Comparison of ENCODE assay signal across 10 cellular contexts in the genomic region with DNA sequence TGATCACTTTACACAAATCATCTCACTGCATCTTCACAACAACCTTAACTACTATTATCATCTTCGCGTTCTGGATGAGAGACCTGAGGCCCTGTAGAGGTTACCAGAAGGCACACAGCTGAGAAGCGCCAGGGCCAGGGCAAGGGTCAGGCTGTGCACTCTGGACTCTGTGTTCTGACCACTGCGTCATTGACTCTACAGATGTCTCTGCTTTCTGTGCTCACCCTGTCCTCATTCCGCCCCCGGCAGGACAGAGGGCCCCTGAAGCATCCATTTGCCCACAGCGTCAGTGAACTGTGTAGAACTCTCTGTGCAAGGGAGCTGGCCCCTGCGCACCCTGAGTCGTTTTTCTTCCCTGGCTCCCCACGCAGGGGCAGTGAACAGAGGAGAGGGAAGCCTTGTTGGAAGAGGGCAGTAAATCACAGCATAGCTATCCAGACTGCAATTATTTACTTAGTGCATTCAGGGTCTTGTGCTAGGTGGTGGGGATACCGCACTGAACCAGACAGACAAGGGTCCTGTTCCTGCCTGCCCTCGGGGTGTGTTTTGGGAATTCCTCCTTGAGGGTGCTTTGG. TPM values are rescaled to one million over a fixed set of nuclear protein-coding genes. Genes with fewer than 3 reads are reported as not detected.
A peak's percentile ranks its signal among the peaks of the same experiment; 100 is the strongest.
DNase-seq lines count a peak whose midpoint lies in the region; ATAC-seq and TF ChIP-seq lines count a peak whose summit lies in the region.
"Had no signal": no experiment of that assay in that cellular context is flagged by ENCODE, and none has a peak within 500 bp of the region (broad histone marks: within the 10 kb centered on the region; RNA-seq: fewer than 3 reads in every experiment).

No MANE protein-coding gene starts in this region.

- DNase-seq in cardiac muscle cell (ENCODE audit: low read depth in 1 of 2, low spot score in 1 of 2), result no peak
- no peak for DNase-seq in cardiac septum (ENCODE audit: low spot score)
- DNase-seq in activated naive CD8-positive, alpha-beta T cell treated with anti-CD3 and anti-CD28 coated beads, Interleukin-2, amount 10 ng/mL, durations not matched to agents 7 days and 5 days, result no peak
- DNase-seq in right lobe of liver, result peak; percentile 61 to 85 (median 83)
- DNase-seq in upper lobe of left lung, result no peak
- DNase-seq in HUDEP-2 (lab: John Stamatoyannopoulos, UW; ENCODE audit: unreplicated experiment in 76 of 76), result no peak
- no peak for DNase-seq in stimulated activated naive CD4-positive, alpha-beta T cell (lab: John Stamatoyannopoulos, UW)
- DNase-seq: HCEC 1CT, NCI-H2171 treated with DMSO at 0.1 percent for 48 hours had no signal

- WGBS in right lobe of liver (ENCODE audit: insufficient coverage, low coverage, low lambda C conversion rate, missing lambda C conversion rate), result 38% methylated on average over 6 of the region's 12 CpGs
- 27 to 68% methylated on average over 4 to 12 of the region's 12 CpGs for WGBS in upper lobe of left lung, 2 donors

- ATAC-seq in activated naive CD8-positive, alpha-beta T cell treated with anti-CD3 and anti-CD28 coated beads, Interleukin-2, amount 10 ng/mL, durations not matched to agents 7 days and 5 days (ENCODE audit: low read depth), result no peak
- ATAC-seq in right lobe of liver (peak; percentile 77 to 84 (median 80)), upper lobe of left lung (ENCODE audit: low FRiP score in 2 of 2) (no peak), HG02623 (IDR thresholded peaks at IDR 0.05; ENCODE audit: unreplicated experiment) (no peak)

- no peaks in the 10 kb centered on the region for H3K36me3 ChIP-seq in cardiac muscle cell
- H3K36me3 ChIP-seq in right lobe of liver, result no peaks in the 10 kb centered on the region
- no peaks in the 10 kb centered on the region for H3K36me3 ChIP-seq in upper lobe of left lung

- peak overlapping the region; percentile 93 for H3K4me3 Mint-ChIP-seq in activated naive CD8-positive, alpha-beta T cell treated with anti-CD3 and anti-CD28 coated beads, Interleukin-2, amount 10 ng/mL, durations not matched to agents 7 days and 5 days

- H3K27ac ChIP-seq in cardiac muscle cell (peak overlapping the region; percentile 88), right lobe of liver (peak overlapping the region; percentile 92 to 96 (median 93)), upper lobe of left lung (peak overlapping the region in 3 of 4 donors; percentile 82 to 89 (median 83))

- intact Hi-C loops in cardiac septum (cut with DNase I) (no loop called here), right lobe of liver (cut with DNase I) (no loop called here)

- H3K9me3 ChIP-seq in cardiac muscle cell (ENCODE audit: low read depth) (no peaks in the 10 kb centered on the region), right lobe of liver (no peaks in the 10 kb centered on the region), upper lobe of left lung (no peaks in the 10 kb centered on the region)

- H3K4me1 Mint-ChIP-seq in activated naive CD8-positive, alpha-beta T cell treated with anti-CD3 and anti-CD28 coated beads, Interleukin-2, amount 10 ng/mL, durations not matched to agents 7 days and 5 days, result peaks cover 24% of the 10 kb centered on the region

- TF ChIP-seq CTCF in cardiac muscle cell (IDR thresholded peaks at IDR 0.05; ENCODE audit: low read depth, low read length) (no peak), right lobe of liver (IDR thresholded peaks at IDR 0.05) (no peak), upper lobe of left lung (IDR thresholded peaks at IDR 0.05) (no peak)

- H3K27me3 Mint-ChIP-seq in activated naive CD8-positive, alpha-beta T cell treated with anti-CD3 and anti-CD28 coated beads, Interleukin-2, amount 10 ng/mL, durations not matched to agents 7 days and 5 days, result no peaks in the 10 kb centered on the region

- TF ChIP-seq POLR2A in right lobe of liver (IDR thresholded peaks at IDR 0.05) (peak; percentile 29), upper lobe of left lung (IDR thresholded peaks at IDR 0.05) (no peak)

- TF ChIP-seq EP300 in upper lobe of left lung (IDR thresholded peaks at IDR 0.05), result no peak

- H3K27ac Mint-ChIP-seq in activated naive CD8-positive, alpha-beta T cell treated with anti-CD3 and anti-CD28 coated beads, Interleukin-2, amount 10 ng/mL, durations not matched to agents 7 days and 5 days, result peak overlapping the region; percentile 92

- peaks cover 6% of the 10 kb centered on the region for H3K36me3 Mint-ChIP-seq in activated naive CD8-positive, alpha-beta T cell treated with anti-CD3 and anti-CD28 coated beads, Interleukin-2, amount 10 ng/mL, durations not matched to agents 7 days and 5 days

- POLR2A ChIA-PET in activated naive CD8-positive, alpha-beta T cell treated with anti-CD3 and anti-CD28 coated beads, Interleukin-2, amount 10 ng/mL, durations not matched to agents 7 days and 5 days (lab: Charles Lee), result interaction anchor here (2.4 kb wide), 1 partner anchor 18 kb away, joined by 22 read pairs; a partner anchor contains a TSS

- H3K4me1 ChIP-seq in cardiac muscle cell (ENCODE audit: low read depth) (no peaks in the 10 kb centered on the region), right lobe of liver (peaks cover 0 to 7% (median 0%) of the 10 kb centered on the region in 4 donors), upper lobe of left lung (peaks cover 0 to 8% (median 0%) of the 10 kb centered on the region in 4 donors)

- H3K4me3 ChIP-seq in cardiac muscle cell (peak overlapping the region; percentile 83), right lobe of liver (peak overlapping the region in 2 of 3 donors; percentile 63 to 73), upper lobe of left lung (peak overlapping the region in 3 of 4 donors; percentile 49 to 79 (median 72))

- H3K9me3 Mint-ChIP-seq in activated naive CD8-positive, alpha-beta T cell treated with anti-CD3 and anti-CD28 coated beads, Interleukin-2, amount 10 ng/mL, durations not matched to agents 7 days and 5 days, result no peaks in the 10 kb centered on the region

- H3K27me3 ChIP-seq in cardiac muscle cell (no peaks in the 10 kb centered on the region), right lobe of liver (no peaks in the 10 kb centered on the region), upper lobe of left lung (no peaks in the 10 kb centered on the region)

RNA-seq across cellular contexts. Expression of a gene that starts 6.1 kb away (rescaled TPM):
- total RNA-seq in cardiac muscle cell, result 1.9 TPM in 2 replicates
- 1.7 and 4.3 TPM in 2 replicates for polyA plus RNA-seq in cardiac muscle cell
- 2.8 TPM for total RNA-seq in cardiac septum
- 100 to 1,000 TPM; 142 to 146 TPM for total RNA-seq in activated naive CD8-positive, alpha-beta T cell treated with anti-CD3 and anti-CD28 coated beads, Interleukin-2, amount 10 ng/mL, durations not matched to agents 7 days and 5 days
- 1 to 10 TPM; 2.4 to 7.2 (median 4.8) TPM for total RNA-seq in right lobe of liver
- 10 to 100 TPM; 11.7 to 46.0 (median 33.9) TPM for total RNA-seq in upper lobe of left lung

RNA-seq across cellular contexts. Expression of a gene that starts 19.0 kb away (rescaled TPM):
- total RNA-seq in cardiac muscle cell, result 5.5 and 8.1 TPM in 2 replicates
- polyA plus RNA-seq in cardiac muscle cell, result 6.7 and 6.9 TPM in 2 replicates
- 2.5 TPM for total RNA-seq in cardiac septum
- total RNA-seq in activated naive CD8-positive, alpha-beta T cell treated with anti-CD3 and anti-CD28 coated beads, Interleukin-2, amount 10 ng/mL, durations not matched to agents 7 days and 5 days, result 10 to 100 TPM; 25.4 to 26.8 TPM
- total RNA-seq in right lobe of liver, result 10 to 100 TPM in 1 of 6 experiments, 1 to 10 TPM in 5; 2.2 to 10.8 (median 3.5) TPM
- 1 to 10 TPM; 1.2 to 7.3 (median 6.0) TPM for total RNA-seq in upper lobe of left lung

Comparison
In these comparisons a context has a peak if more than half of its experiments do, and no peak if none do; other contexts are left out.
1. DNase-seq: peak in right lobe of liver (3 of 3); none in cardiac muscle cell (0 of 2), cardiac septum (single experiment), activated naive CD8-positive, alpha-beta T cell treated with anti-CD3 and anti-CD28 coated beads, Interleukin-2, amount 10 ng/mL, durations not matched to agents 7 days and 5 days (single experiment), upper lobe of left lung (0 of 2), HUDEP-2 (0 of 76) and stimulated activated naive CD4-positive, alpha-beta T cell (0 of 6).
2. ATAC-seq: peak in right lobe of liver (4 of 4); none in activated naive CD8-positive, alpha-beta T cell treated with anti-CD3 and anti-CD28 coated beads, Interleukin-2, amount 10 ng/mL, durations not matched to agents 7 days and 5 days (single experiment), upper lobe of left lung (0 of 2) and HG02623 (single experiment).
3. Peak in every context shown above with its lines, with median percentiles within 50 percentile points of each other: H3K27ac ChIP-seq and H3K4me3 ChIP-seq.